Comparison of ENCODE assay signal across 10 cellular contexts in the genomic region with DNA sequence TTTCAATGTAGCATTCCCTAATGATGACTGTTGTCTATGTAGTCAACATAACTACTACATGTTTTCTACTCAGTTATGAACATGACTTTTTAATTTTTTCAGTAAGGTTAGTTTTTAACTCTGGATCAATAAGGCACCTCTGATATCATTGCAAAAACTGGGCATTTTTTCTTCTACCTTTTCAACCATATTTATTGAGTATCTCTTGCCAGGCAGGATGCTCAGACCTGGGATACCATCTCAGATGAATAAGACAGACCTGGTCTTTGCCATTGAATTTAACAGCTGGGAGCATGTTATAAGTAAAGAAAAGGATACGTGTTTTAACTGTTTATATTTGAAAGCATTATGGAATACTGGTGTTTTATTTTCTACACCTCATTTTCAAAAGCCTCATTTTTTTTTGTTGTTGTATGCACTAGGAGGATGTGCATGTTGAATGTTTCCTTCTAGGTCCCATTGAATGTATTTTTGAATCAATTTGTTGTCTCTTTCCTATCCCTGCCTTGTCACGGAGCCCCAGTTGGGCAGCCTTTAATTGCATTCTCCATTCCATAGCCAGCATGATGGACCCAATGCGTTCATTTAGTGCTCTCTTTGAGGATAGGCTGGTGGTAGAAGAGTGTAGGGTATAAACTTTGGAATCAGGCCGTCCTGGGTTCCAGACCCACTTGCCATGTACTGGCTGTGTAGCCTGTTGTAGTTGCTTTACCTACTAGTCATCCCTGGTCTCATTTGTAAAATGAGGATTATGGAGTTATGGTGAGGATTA. TPM values are rescaled to one million over a fixed set of nuclear protein-coding genes. Genes with fewer than 3 reads are reported as not detected.
DNase-seq lines count a peak whose midpoint lies in the region; ATAC-seq and TF ChIP-seq lines count a peak whose summit lies in the region.
"Had no signal": no experiment of that assay in that cellular context is flagged by ENCODE, and none has a peak within 500 bp of the region (broad histone marks: within the 10 kb centered on the region; RNA-seq: fewer than 3 reads in every experiment).

No MANE protein-coding gene starts in this region.

- peak overlapping the region; percentile 92 to 98 (median 98) for H3K27ac Mint-ChIP-seq in CD4-positive, CD25-positive, alpha-beta regulatory T cell
- H3K27ac Mint-ChIP-seq in osteocyte (ENCODE audit: unreplicated experiment): no peak overlapping the region

- peak overlapping the region; percentile 58; the same call in 1 of the 2 replicates for H3K4me2 ChIP-seq in PC-9

- H3K4me3 Mint-ChIP-seq in CD4-positive, CD25-positive, alpha-beta regulatory T cell: peak overlapping the region; percentile 87 to 97 (median 92)
- peak overlapping the region; percentile 50 for H3K4me3 Mint-ChIP-seq in osteocyte (ENCODE audit: unreplicated experiment)

- CTCF ChIA-PET in PC-9 (lab: Charles Lee) (no interaction called here), RWPE1 (lab: Yijun Ruan, JAX) (no interaction called here)

- 0 out of 2 replicates have a peak, but pooled peaks cover 7% of the 10 kb centered on the region for H3F3A ChIP-seq in PC-9 (ENCODE audit: insufficient read depth, low read depth)

- H3K4me1 Mint-ChIP-seq in CD4-positive, CD25-positive, alpha-beta regulatory T cell: peaks cover 55 to 75% (median 74%) of the 10 kb centered on the region in 4 donors
- peaks cover 74% of the 10 kb centered on the region for H3K4me1 Mint-ChIP-seq in osteocyte (ENCODE audit: unreplicated experiment)

- H3K27me3 ChIP-seq in CD4-positive, CD25-positive, alpha-beta regulatory T cell (ENCODE audit: control insufficient read depth, insufficient read depth, low read length): no peaks in the 10 kb centered on the region
- H3K27me3 ChIP-seq in PC-9 (ENCODE audit: insufficient read depth, low read depth): no peaks in the 10 kb centered on the region
- no peaks in the 10 kb centered on the region for H3K27me3 ChIP-seq in endocrine pancreas (ENCODE audit: control insufficient read depth, insufficient read depth, low read length)

- POLR2A ChIA-PET in PC-9 (lab: Charles Lee; ENCODE audit: unreplicated experiment): no interaction called here
- POLR2A ChIA-PET in RWPE1 (lab: Yijun Ruan, JAX; ENCODE audit: low non-redundant PET): no interaction called here

- intact Hi-C loops in PC-9 (cut with micrococcal nuclease; ENCODE audit: unreplicated experiment): loop anchor here (5.0 kb wide), 1 partner anchor 268 kb away; no protein-coding TSS in a partner anchor

- no peaks in the 10 kb centered on the region for H3K9me2 ChIP-seq in PC-9 (ENCODE audit: insufficient read depth)

- H3K9me3 ChIP-seq in CD4-positive, CD25-positive, alpha-beta regulatory T cell (ENCODE audit: control insufficient read depth in 2 of 2, low read length in 2 of 2): no peaks in the 10 kb centered on the region
- H3K9me3 ChIP-seq in PC-9 (ENCODE audit: insufficient read depth, low read depth): no peaks in the 10 kb centered on the region
- H3K9me3 ChIP-seq in endocrine pancreas (ENCODE audit: control insufficient read depth, low read length): no peaks in the 10 kb centered on the region

- H3K27me3 Mint-ChIP-seq in CD4-positive, CD25-positive, alpha-beta regulatory T cell: no peaks in the 10 kb centered on the region
- no peaks in the 10 kb centered on the region for H3K27me3 Mint-ChIP-seq in osteocyte (ENCODE audit: unreplicated experiment)

- no TSS peak for BruUV-seq in PC-9 (replicated peaks; lab: Mats Ljungman, UMichigan)

- H3K27ac ChIP-seq in CD4-positive, CD25-positive, alpha-beta regulatory T cell (ENCODE audit: insufficient read depth, low read length, poor library complexity, severe bottlenecking): peak overlapping the region; percentile 78
- no peak overlapping the region for H3K27ac ChIP-seq in PC-9
- no peak overlapping the region for H3K27ac ChIP-seq in RWPE1

- no peaks in the 10 kb centered on the region for H3K36me3 ChIP-seq in CD4-positive, CD25-positive, alpha-beta regulatory T cell (ENCODE audit: control insufficient read depth, insufficient read depth, low read length)
- H3K36me3 ChIP-seq in PC-9 (ENCODE audit: low read depth) (no peaks in the 10 kb centered on the region), endocrine pancreas (ENCODE audit: control insufficient read depth, insufficient read depth, low read length) (no peaks in the 10 kb centered on the region)

- peaks cover 73% of the 10 kb centered on the region for H3K79me2 ChIP-seq in PC-9 (ENCODE audit: low read depth)

- no peak overlapping the region for H3K9ac ChIP-seq in endocrine pancreas (ENCODE audit: control insufficient read depth, insufficient read depth, low read length)

- TF ChIP-seq CTCF in PC-9 (conservative IDR thresholded peaks at IDR 0.05) (no peak), osteocyte (IDR thresholded peaks at IDR 0.05) (no peak), RWPE1 (conservative IDR thresholded peaks at IDR 0.05; ENCODE audit: low read depth) (no peak)

- H3K9me3 Mint-ChIP-seq in CD4-positive, CD25-positive, alpha-beta regulatory T cell: peaks cover 0 to 2% (median 0%) of the 10 kb centered on the region in 7 donors
- no peaks in the 10 kb centered on the region for H3K9me3 Mint-ChIP-seq in osteocyte (ENCODE audit: unreplicated experiment)

- no peak overlapping the region for H2AFZ ChIP-seq in PC-9

- peaks cover 74% of the 10 kb centered on the region for H3K4me1 ChIP-seq in CD4-positive, CD25-positive, alpha-beta regulatory T cell (ENCODE audit: control insufficient read depth, insufficient read depth, low read length, poor library complexity, severe bottlenecking)
- H3K4me1 ChIP-seq in PC-9 (replicated peaks; ENCODE audit: insufficient read depth): peaks cover 31% of the 10 kb centered on the region
- no peaks in the 10 kb centered on the region for H3K4me1 ChIP-seq in endocrine pancreas (ENCODE audit: control insufficient read depth, insufficient read depth, low read length)

- H3K36me3 Mint-ChIP-seq in CD4-positive, CD25-positive, alpha-beta regulatory T cell: peaks cover 9% of the 10 kb centered on the region
- peaks cover 9% of the 10 kb centered on the region for H3K36me3 Mint-ChIP-seq in osteocyte (ENCODE audit: unreplicated experiment)

- ATAC-seq in CD4-positive, CD25-positive, alpha-beta regulatory T cell (ENCODE audit: low read depth in 2 of 2): no peak

- no peaks in the 10 kb centered on the region for H4K20me1 ChIP-seq in PC-9 (ENCODE audit: insufficient read depth)

- peak in 1 of 3 donors; percentile 17 for DNase-seq in CD4-positive, CD25-positive, alpha-beta regulatory T cell
- no peak for DNase-seq in PC-9
- no peak for DNase-seq in osteocyte (ENCODE audit: extremely low spot score, unreplicated experiment)
- DNase-seq in NCI-H1092 treated with DMSO at 0.1 percent for 48 hours (lab: John Stamatoyannopoulos, UW): no peak
- DNase-seq in NCI-H774 (lab: John Stamatoyannopoulos, UW): no peak
- DNase-seq in RWPE1 (ENCODE audit: low spot score): no peak
- no peak for DNase-seq in NCI-H1436 treated with DMSO at 0.1 percent for 48 hours (lab: John Stamatoyannopoulos, UW)
- DNase-seq: islet precursor cell, NCI-H526 had no signal

- peak overlapping the region; percentile 96 for H3K4me3 ChIP-seq in CD4-positive, CD25-positive, alpha-beta regulatory T cell (ENCODE audit: low read depth, low read length)
- H3K4me3 ChIP-seq in PC-9 (no peak overlapping the region), endocrine pancreas (ENCODE audit: control insufficient read depth, insufficient read depth, low read length) (peak overlapping the region; percentile 27)

RNA-seq across cellular contexts. Expression of a gene that starts 3.7 kb away (rescaled TPM):
- 57.4 TPM for total RNA-seq in CD4-positive, CD25-positive, alpha-beta regulatory T cell
- polyA plus RNA-seq in CD4-positive, CD25-positive, alpha-beta regulatory T cell: 10 to 100 TPM; 35.8 to 92.6 (median 61.0) TPM
- 26.4 and 33.6 TPM in 2 replicates for total RNA-seq in PC-9 (2021)
- 71.5 and 72.1 TPM in 2 replicates for total RNA-seq in osteocyte
